29 cellular contexts compared by ENCODE assay signal in the genomic region with DNA sequence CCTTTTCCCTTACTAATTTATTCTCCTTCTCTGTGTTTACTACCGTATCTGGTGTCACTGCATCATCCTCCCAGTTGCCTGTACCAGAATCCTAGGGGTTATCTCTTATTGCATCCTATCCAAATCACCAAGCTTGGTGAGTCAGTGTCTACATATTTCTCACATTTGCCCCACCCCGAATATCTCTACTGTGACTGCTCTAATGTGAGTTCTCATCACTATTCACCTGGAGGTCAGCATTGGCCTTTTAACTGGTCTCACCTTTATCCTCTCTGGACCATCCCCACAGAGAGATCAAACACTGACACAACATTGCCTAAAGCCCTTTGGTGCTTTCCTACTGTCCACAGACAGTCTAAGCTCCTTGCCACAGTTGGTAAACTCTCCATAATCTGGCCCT. TPM values are rescaled to one million over a fixed set of nuclear protein-coding genes. Genes with fewer than 3 reads are reported as not detected.
DNase-seq lines count a peak whose midpoint lies in the region; ATAC-seq, FAIRE-seq and TF ChIP-seq lines count a peak whose summit lies in the region.
"Had no signal": no experiment of that assay in that cellular context is flagged by ENCODE, and none has a peak within 500 bp of the region (broad histone marks: within the 10 kb centered on the region; RNA-seq: fewer than 3 reads in every experiment).

No MANE protein-coding gene starts in this region.

- no peak overlapping the region for H3K14ac ChIP-seq in trophoblast cell (ENCODE audit: low read length)

- no peak overlapping the region for H4K12ac ChIP-seq in trophoblast cell (ENCODE audit: low read depth, low read length)

- H3K79me2 ChIP-seq in HepG2 (ENCODE audit: insufficient read depth, low read length) (no peaks in the 10 kb centered on the region), PC-9 (ENCODE audit: low read depth) (no peaks in the 10 kb centered on the region), trophoblast cell (ENCODE audit: control insufficient read depth, insufficient read depth, low read length, poor library complexity) (no peaks in the 10 kb centered on the region)

- H3K36me3 ChIP-seq in HepG2 (replicated peaks in 1 of 2; ENCODE audit: control insufficient read depth in 1 of 2, insufficient read depth in 2 of 2, low read length in 2 of 2) (no peaks in the 10 kb centered on the region), right lobe of liver (no peaks in the 10 kb centered on the region), PC-9 (ENCODE audit: low read depth) (no peaks in the 10 kb centered on the region), trophoblast cell (ENCODE audit: control insufficient read depth in 1 of 2, insufficient read depth in 2 of 2, low read length in 2 of 2) (no peaks in the 10 kb centered on the region)
- H3K36me3 ChIP-seq: BLaER1, HAP-1, MG63 had no signal

- H3K9ac ChIP-seq in HepG2 (ENCODE audit: insufficient read depth, low read depth, low read length) (no peak overlapping the region), trophoblast cell (ENCODE audit: low read length) (no peak overlapping the region)
- H3K9ac ChIP-seq: BLaER1 had no signal

- H3K79me1 ChIP-seq in trophoblast cell (ENCODE audit: low read length): peaks cover 3% of the 10 kb centered on the region

- TF ChIP-seq CTCF in HepG2 (CRISPR knock-in tag; IDR thresholded peaks at IDR 0.05) (no peak), right lobe of liver (IDR thresholded peaks at IDR 0.05) (no peak), PC-9 (conservative IDR thresholded peaks at IDR 0.05) (no peak)

- H4K8ac ChIP-seq in trophoblast cell (ENCODE audit: low read depth, low read length): no peak overlapping the region

- POLR2A ChIA-PET in HepG2 (lab: Yijun Ruan, JAX) (no interaction called here), PC-9 (lab: Charles Lee; ENCODE audit: unreplicated experiment) (no interaction called here)

- H2AK5ac ChIP-seq in trophoblast cell (ENCODE audit: low read length): no peak overlapping the region

- BruUV-seq in HepG2 (replicated peaks; lab: Mats Ljungman, UMichigan) (no TSS peak), PC-9 (replicated peaks; lab: Mats Ljungman, UMichigan) (no TSS peak)

- CTCF ChIA-PET in HepG2 (lab: Yijun Ruan, JAX; ENCODE audit: low intra/inter-chr PET ratio, low total read pairs): no interaction called here
- CTCF ChIA-PET in PC-9 (lab: Charles Lee): interaction anchor here (0.7 kb wide), 1 partner anchor 37 kb away, joined by 3 read pairs; no protein-coding TSS in a partner anchor

- TF ChIP-seq RAD21 in HepG2 (CRISPR knock-in tag; IDR thresholded peaks at IDR 0.05): no peak

- no peak for TF ChIP-seq EP300 in HepG2 (IDR thresholded peaks at IDR 0.05; ENCODE audit: low read depth in 2 of 2, low read length in 2 of 2)
- no peak for TF ChIP-seq EP300 in HepG2 (CRISPR knock-in tag; IDR thresholded peaks at IDR 0.05; ENCODE audit: borderline replicate concordance)

- H3K4me2 ChIP-seq in HepG2 (ENCODE audit: low read depth, low read length) (no peak overlapping the region), PC-9 (peak overlapping the region; percentile 30), trophoblast cell (ENCODE audit: low read length) (no peak overlapping the region)
- H3K4me2 ChIP-seq: BLaER1, GM23338 had no signal

- peaks cover 8% of the 10 kb centered on the region; the same call in 1 of the 2 replicates for H3K9me3 ChIP-seq in HepG2 (ENCODE audit: low read length)
- H3K9me3 ChIP-seq in right lobe of liver: no peaks in the 10 kb centered on the region
- H3K9me3 ChIP-seq in PC-9 (ENCODE audit: insufficient read depth, low read depth): no peaks in the 10 kb centered on the region
- H3K9me3 ChIP-seq in trophoblast cell (ENCODE audit: insufficient read depth, low read depth, low read length): no peaks in the 10 kb centered on the region
- H3K9me3 ChIP-seq: BLaER1, HAP-1, MG63 had no signal

- H3K4me1 ChIP-seq in HepG2 (ENCODE audit: insufficient read depth, low read length): peaks cover 3% of the 10 kb centered on the region
- H3K4me1 ChIP-seq in right lobe of liver: no peaks in the 10 kb centered on the region
- H3K4me1 ChIP-seq in PC-9 (replicated peaks; ENCODE audit: insufficient read depth): peaks cover 18% of the 10 kb centered on the region
- H3K4me1 ChIP-seq in trophoblast cell (ENCODE audit: control insufficient read depth in 1 of 2, insufficient read depth in 2 of 2, low read length in 2 of 2): peaks cover 3 to 4% of the 10 kb centered on the region in 2 experiments
- H3K4me1 ChIP-seq: BLaER1 had no signal

- DNase-seq in HepG2 (ENCODE audit: low spot score) (no peak), right lobe of liver (no peak), PC-9 (peak; percentile 42 to 92), trophoblast cell (peak; percentile 90 to 94), mesenteric fat pad (ENCODE audit: low spot score) (no peak), sciatic nerve (ENCODE audit: low spot score) (no peak)
- DNase-seq: CD4-positive, alpha-beta T cell; DMS 273 treated with DMSO at 0.1 percent for 48 hours; DMS79; GF-D8; IMR-90; KG1; MG63; NCI-H1105 treated with DMSO at 0.1 percent for 48 hours; NCI-H146; NCI-H2029; NCI-H526 treated with DMSO at 0.1 percent for 48 hours; SIG-M5 had no signal

- H3K18ac ChIP-seq in trophoblast cell (ENCODE audit: low read length): no peak overlapping the region

- H2BK120ac ChIP-seq in trophoblast cell (ENCODE audit: insufficient read depth, low read length, poor library complexity): no peak overlapping the region

- intact Hi-C loops in HepG2 (cut with micrococcal nuclease; ENCODE audit: unreplicated experiment) (no loop called here), right lobe of liver (cut with DNase I) (no loop called here), PC-9 (cut with micrococcal nuclease; ENCODE audit: unreplicated experiment) (no loop called here), sciatic nerve (cut with DNase I) (no loop called here)

- ATAC-seq in HepG2: no peak
- ATAC-seq in right lobe of liver: no peak
- ATAC-seq in esophagus mucosa: peak; percentile 63
- no peak for ATAC-seq in sciatic nerve
- no peak for ATAC-seq in GM18861 (IDR thresholded peaks at IDR 0.05; ENCODE audit: unreplicated experiment)
- ATAC-seq: GM23338, Panc1 had no signal

- H3K23ac ChIP-seq in trophoblast cell (ENCODE audit: low read length): no peak overlapping the region

- H2AFZ ChIP-seq in HepG2 (ENCODE audit: low read length) (no peak overlapping the region), PC-9 (no peak overlapping the region), trophoblast cell (ENCODE audit: insufficient read depth, low read length, poor library complexity) (no peak overlapping the region)
- H2AFZ ChIP-seq: GM23338 had no signal

- FAIRE-seq in HepG2 (lab: Jason Lieb, UNC): no peak
- FAIRE-seq: A204.1, GM12891 had no signal

- 23% methylated on average over 2 of the region's 2 CpGs for WGBS in HepG2 (ENCODE audit: low lambda C conversion rate)
- 83% methylated on average over 2 of the region's 2 CpGs for WGBS in right lobe of liver (ENCODE audit: insufficient coverage, low coverage, low lambda C conversion rate, missing lambda C conversion rate)
- WGBS in trophoblast cell (ENCODE audit: extremely low coverage, insufficient coverage, insufficient read length): no CpG with 5 or more reads among the region's 2 CpGs

- in situ Hi-C loops in HepG2 (cut with HindIII; ENCODE audit: extremely low pct_ligation_motif_present, low pct_unique_long_range_greater_than_20kb): no loop called here

- H2BK12ac ChIP-seq in trophoblast cell (ENCODE audit: low read length): no peak overlapping the region

- H3K9me2 ChIP-seq in PC-9 (ENCODE audit: insufficient read depth): no peaks in the 10 kb centered on the region; the same call in 1 of the 2 replicates

- H3K4me3 ChIP-seq in HepG2 (replicated peaks in 1 of 3; ENCODE audit: insufficient read depth in 1 of 3, low read depth in 2 of 3, low read length in 3 of 3) (no peak overlapping the region), right lobe of liver (no peak overlapping the region), PC-9 (no peak overlapping the region), trophoblast cell (ENCODE audit: low read depth, low read length) (no peak overlapping the region)
- H3K4me3 ChIP-seq: BLaER1, GM23338, HAP-1, MG63, SK-N-MC had no signal

- peaks cover 19% of the 10 kb centered on the region for H3F3A ChIP-seq in PC-9 (ENCODE audit: insufficient read depth, low read depth)

- no peaks in the 10 kb centered on the region for H4K20me1 ChIP-seq in HepG2 (ENCODE audit: insufficient read depth, low read length)
- H4K20me1 ChIP-seq in PC-9 (ENCODE audit: insufficient read depth): no peaks in the 10 kb centered on the region
- H4K20me1 ChIP-seq: BLaER1 had no signal

- H4K91ac ChIP-seq in trophoblast cell (ENCODE audit: low read depth, low read length): no peak overlapping the region

- no peak overlapping the region for H2BK5ac ChIP-seq in trophoblast cell (ENCODE audit: low read depth, low read length, poor library complexity)

- H3K27ac ChIP-seq in HepG2 (ENCODE audit: extremely low read length, insufficient read depth, low read length): no peak overlapping the region
- H3K27ac ChIP-seq in right lobe of liver: no peak overlapping the region
- peak overlapping the region; percentile 62 for H3K27ac ChIP-seq in PC-9
- H3K27ac ChIP-seq in trophoblast cell (ENCODE audit: low read depth, low read length): no peak overlapping the region
- H3K27ac ChIP-seq: BLaER1, SK-N-MC had no signal

- TF ChIP-seq POLR2A in HepG2 (IDR thresholded peaks at IDR 0.05; ENCODE audit: insufficient read depth in 1 of 2, low read depth in 2 of 2, low read length in 2 of 2): no peak
- no peak for TF ChIP-seq POLR2A in right lobe of liver (IDR thresholded peaks at IDR 0.05)

- H3K27me3 ChIP-seq in HepG2 (ENCODE audit: control insufficient read depth in 1 of 2, insufficient read depth in 2 of 2, low read length in 2 of 2): no peaks in the 10 kb centered on the region
- H3K27me3 ChIP-seq in right lobe of liver: no peaks in the 10 kb centered on the region
- no peaks in the 10 kb centered on the region for H3K27me3 ChIP-seq in PC-9 (ENCODE audit: insufficient read depth, low read depth)
- H3K27me3 ChIP-seq in trophoblast cell (ENCODE audit: insufficient read depth, low read length): no peaks in the 10 kb centered on the region
- H3K27me3 ChIP-seq: BLaER1 had no signal

- no peak overlapping the region for H3K4ac ChIP-seq in trophoblast cell (ENCODE audit: low read depth, low read length)

RNA-seq across cellular contexts. Expression of a gene that starts 45.7 kb away (rescaled TPM):
- total RNA-seq in HepG2 (2016; rRNA removed; fragmentation: Illumina TruSeq; extraction: Trizol) (0.13 and 0.14 TPM in 2 replicates), right lobe of liver (1 to 10 TPM in 1 of 6 experiments, under 1 TPM in 5; 0.35 to 1.5 (median 0.57) TPM), PC-9 (2021) (not detected in 2 replicates), esophagus mucosa (0.08 TPM), mesenteric fat pad (not detected), sciatic nerve (0.53 TPM)
- not detected in 2 replicates for total RNA-seq in HepG2 (2016; cell fraction: cytosol; rRNA removed; fragmentation: Illumina TruSeq; extraction: Trizol; ENCODE audit: low read depth)
- 0.13 and 0.19 TPM in 2 replicates for total RNA-seq in HepG2 (2016; cell fraction: insoluble cytoplasmic fraction; rRNA removed; fragmentation: Illumina TruSeq; extraction: Trizol)
- 0.03 TPM in 1 of 2 replicates, not detected in the other for total RNA-seq in HepG2 (2016; cell fraction: membrane; rRNA removed; fragmentation: Illumina TruSeq; extraction: Trizol)
- 0.34 and 0.41 TPM in 2 replicates for total RNA-seq in HepG2 (2016; cell fraction: nucleus; rRNA removed; fragmentation: Illumina TruSeq; extraction: Trizol)
- polyA plus RNA-seq in HepG2 (2011; rRNA removed): 0.37 and 0.43 TPM in 2 replicates
- 0.17 and 0.25 TPM in 2 replicates for polyA plus RNA-seq in HepG2 (2011; cell fraction: cytosol; rRNA removed)
- polyA plus RNA-seq in HepG2 (2011; cell fraction: nucleus; rRNA removed): 1.4 and 1.7 TPM in 2 replicates
- 0.37 and 0.47 TPM in 2 replicates for polyA plus RNA-seq in HepG2 (2012)
- not detected in 2 replicates for polyA plus RNA-seq in HepG2 (2016; cell fraction: cytosol; fragmentation: Illumina TruSeq; extraction: Trizol; ENCODE audit: low read depth)
- polyA plus RNA-seq in HepG2 (2016; cell fraction: insoluble cytoplasmic fraction; fragmentation: Illumina TruSeq; extraction: Trizol; ENCODE audit: low read depth): 0.05 TPM in 1 of 2 replicates, not detected in the other
- polyA plus RNA-seq in HepG2 (2016; cell fraction: membrane; fragmentation: Illumina TruSeq; extraction: Trizol; ENCODE audit: low read depth): not detected in 2 replicates
- polyA plus RNA-seq in HepG2 (2016; cell fraction: nucleus; fragmentation: Illumina TruSeq; extraction: Trizol; ENCODE audit: insufficient read depth, low read depth): 0.32 and 0.33 TPM in 2 replicates
- polyA minus RNA-seq in HepG2 (2011; rRNA and poly(A)+ RNA removed; ENCODE audit: low replicate concordance): 2.6 TPM in 1 of 2 replicates, not detected in the other
- polyA minus RNA-seq in HepG2 (2011; cell fraction: cytosol; rRNA and poly(A)+ RNA removed): 0.35 and 0.69 TPM in 2 replicates
- 1.9 and 2.0 TPM in 2 replicates for polyA minus RNA-seq in HepG2 (2011; cell fraction: nucleus; rRNA and poly(A)+ RNA removed)
- not detected in 2 replicates for polyA plus RNA-seq in trophoblast cell (2013)
- total RNA-seq: CD4-positive, alpha-beta T cell; IMR-90; NCI-H460 had no signal
- polyA plus RNA-seq: AG04450, IMR-90 had no signal

Comparison
In these comparisons a context has a peak if more than half of its experiments do, and no peak if none do; other contexts are left out.
1. DNase-seq: peak in PC-9 (2 of 2) and trophoblast cell (2 of 2); none in HepG2 (single experiment), right lobe of liver (0 of 3), mesenteric fat pad (single experiment) and sciatic nerve (single experiment).